3 cellular contexts compared by ENCODE assay signal in genomic region chr16:88609426-88609825, GRCh38. TPM values are rescaled to one million over a fixed set of nuclear protein-coding genes. Genes with fewer than 3 reads are reported as not detected.
"Had no signal": no experiment of that assay in that cellular context is flagged by ENCODE, and none has a peak within 500 bp of the region (broad histone marks: within the 10 kb centered on the region; RNA-seq: fewer than 3 reads in every experiment).

No MANE protein-coding gene starts in this region.

RNA-seq across cellular contexts. Expression of gene IL17C, which starts 28.9 kb away (rescaled TPM):
- total RNA-seq: GM23248, H4, HFFc6 had no signal
- polyA plus RNA-seq: GM23248 had no signal

RNA-seq across cellular contexts. Expression of gene CYBA, which starts 41.4 kb away (rescaled TPM):
- total RNA-seq: H4 had no signal
